In the genomic region with DNA sequence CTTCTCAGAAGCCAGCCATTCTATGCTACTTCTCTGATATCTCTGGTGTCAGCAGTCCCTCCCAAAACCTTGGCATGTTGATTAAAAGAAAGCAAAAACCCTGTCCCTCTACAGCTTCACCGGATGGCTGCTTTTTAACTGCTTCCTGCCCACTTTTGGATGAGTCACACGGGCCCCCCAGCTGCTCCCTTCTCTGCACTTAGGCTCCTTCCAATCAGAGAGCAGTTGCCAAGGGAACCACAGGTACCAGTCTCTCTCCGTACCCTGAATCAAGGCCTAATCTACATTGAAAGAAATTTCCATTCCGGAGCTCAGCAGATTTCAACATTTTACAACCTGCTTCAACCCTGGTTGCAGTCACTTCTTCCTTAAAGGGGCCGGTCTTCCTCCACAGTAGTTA, we compare ENCODE assay signal across 1 cellular context.
TF ChIP-seq lines count a peak whose summit lies in the region.

No MANE protein-coding gene starts in this region.

TF ChIP-seq in HEK293, 187 proteins besides CTCF, POLR2A, EP300 and RAD21:
- peak; percentile 31; the same call in 1 of the 2 replicates for TF ChIP-seq GLIS1 (tag by site-specific recombination; IDR thresholded peaks at IDR 0.05)
- TF ChIP-seq, protein P1, sequence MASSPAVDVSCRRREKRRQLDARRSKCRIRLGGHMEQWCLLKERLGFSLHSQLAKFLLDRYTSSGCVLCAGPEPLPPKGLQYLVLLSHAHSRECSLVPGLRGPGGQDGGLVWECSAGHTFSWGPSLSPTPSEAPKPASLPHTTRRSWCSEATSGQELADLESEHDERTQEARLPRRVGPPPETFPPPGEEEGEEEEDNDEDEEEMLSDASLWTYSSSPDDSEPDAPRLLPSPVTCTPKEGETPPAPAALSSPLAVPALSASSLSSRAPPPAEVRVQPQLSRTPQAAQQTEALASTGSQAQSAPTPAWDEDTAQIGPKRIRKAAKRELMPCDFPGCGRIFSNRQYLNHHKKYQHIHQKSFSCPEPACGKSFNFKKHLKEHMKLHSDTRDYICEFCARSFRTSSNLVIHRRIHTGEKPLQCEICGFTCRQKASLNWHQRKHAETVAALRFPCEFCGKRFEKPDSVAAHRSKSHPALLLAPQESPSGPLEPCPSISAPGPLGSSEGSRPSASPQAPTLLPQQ (tag by site-specific recombination; IDR thresholded peaks at IDR 0.05): no peak
TF ChIP-seq in HEK293: peak in this region for 1.
